In the genomic region with DNA sequence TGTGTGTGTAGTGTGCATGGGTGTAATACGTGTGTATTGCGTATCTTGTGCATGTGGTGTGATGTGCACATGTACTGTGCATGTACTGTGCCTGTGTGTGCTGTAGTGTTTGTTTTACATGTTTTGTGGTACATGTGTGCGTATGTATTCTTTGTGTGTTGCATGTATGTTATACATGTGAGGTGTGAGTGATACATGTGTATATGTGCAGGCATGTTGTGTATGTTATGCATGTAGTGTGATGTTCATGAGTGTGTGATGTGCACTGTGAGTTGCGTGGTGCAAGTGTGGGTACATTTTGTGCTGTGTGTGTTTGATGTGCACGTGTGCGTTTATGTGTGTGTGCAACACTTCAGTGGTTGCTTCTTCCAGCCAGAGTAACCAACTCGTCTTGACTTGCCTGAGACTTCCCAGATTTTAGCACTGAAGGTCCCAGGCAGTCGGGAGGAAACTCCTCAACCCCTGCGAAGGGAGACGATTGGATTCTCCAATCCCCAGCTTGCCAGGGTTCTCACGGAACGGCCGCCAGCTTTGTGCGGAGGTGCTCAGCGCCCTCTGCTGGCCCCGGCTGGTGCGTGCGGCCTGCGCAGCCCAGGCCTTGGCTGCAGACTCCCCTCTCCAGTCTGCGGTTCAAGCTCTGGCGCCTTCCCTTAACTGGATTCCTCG, we compare ENCODE assay signal across 9 cellular contexts. TPM values are rescaled to one million over a fixed set of nuclear protein-coding genes. Genes with fewer than 3 reads are reported as not detected.
A peak's percentile ranks its signal among the peaks of the same experiment; 100 is the strongest.
DNase-seq lines count a peak whose midpoint lies in the region; ATAC-seq, FAIRE-seq and TF ChIP-seq lines count a peak whose summit lies in the region.
"Had no signal": no experiment of that assay in that cellular context is flagged by ENCODE, and none has a peak within 500 bp of the region (broad histone marks: within the 10 kb centered on the region; RNA-seq: fewer than 3 reads in every experiment).

No MANE protein-coding gene starts in this region.

- H3K79me2 ChIP-seq in astrocyte (ENCODE audit: insufficient read depth, low read length), result peaks cover 4% of the 10 kb centered on the region

- peak overlapping the region; percentile 37 for H3K4me3 Mint-ChIP-seq in astrocyte (ENCODE audit: unreplicated experiment)

- CTCF ChIA-PET in RWPE1 (lab: Yijun Ruan, JAX), result interaction anchor here (0.5 to 1.5 kb wide), 17 partner anchors 9 to 366 kb away, joined by 3 to 19 read pairs (median 3); no protein-coding TSS in a partner anchor

- peaks cover 3% of the 10 kb centered on the region for H3K27me3 Mint-ChIP-seq in astrocyte (ENCODE audit: low read depth, unreplicated experiment)

- no peaks in the 10 kb centered on the region for H3K27me3 ChIP-seq in astrocyte (ENCODE audit: insufficient read depth, low read length)

- H3K9ac ChIP-seq in astrocyte (ENCODE audit: low read length), result peak overlapping the region; percentile 20

- H3K27ac ChIP-seq in RWPE1 (no peak overlapping the region), astrocyte (ENCODE audit: low read depth, low read length) (no peak overlapping the region)

- H3K36me3 Mint-ChIP-seq in astrocyte (ENCODE audit: low read depth, unreplicated experiment), result no peaks in the 10 kb centered on the region

- H3K4me2 ChIP-seq in astrocyte (ENCODE audit: low read length), result peak overlapping the region; percentile 70

- H3K27ac Mint-ChIP-seq in astrocyte (ENCODE audit: unreplicated experiment), result no peak overlapping the region

- no peaks in the 10 kb centered on the region for H4K20me1 ChIP-seq in astrocyte (ENCODE audit: insufficient read depth, low read length)

- POLR2A ChIA-PET in RWPE1 (lab: Yijun Ruan, JAX; ENCODE audit: low non-redundant PET), result no interaction called here

- H3K36me3 ChIP-seq in astrocyte (ENCODE audit: insufficient read depth, low read length), result no peaks in the 10 kb centered on the region

- peak; percentile 74 for FAIRE-seq in D721Med (lab: Jason Lieb, UNC)
- FAIRE-seq in astrocyte (lab: Jason Lieb, UNC), result no peak

- no peaks in the 10 kb centered on the region for H3K9me3 ChIP-seq in astrocyte (ENCODE audit: insufficient read depth, low read depth, low read length)

- H3K4me1 ChIP-seq in astrocyte (ENCODE audit: insufficient read depth, low read length), result peaks cover 66% of the 10 kb centered on the region

- DNase-seq in D721Med (ENCODE audit: insufficient read length, low spot score), result peak; percentile 75
- peak; percentile 77 for DNase-seq in HCEC 1CT
- DNase-seq in RWPE1 (ENCODE audit: low spot score), result peak; percentile 62
- DNase-seq in astrocyte (ENCODE audit: low read depth), result peak; percentile 80
- DNase-seq in iPS DF 19.7 (ENCODE audit: low read depth, low spot score), result peak; percentile 28
- peak; percentile 56 for DNase-seq in smooth muscle cell of the brain vasculature (ENCODE audit: low read depth, low spot score)
- no peak for DNase-seq in NOMO-1 treated with DMSO at 0.1 percent for 48 hours (lab: John Stamatoyannopoulos, UW; ENCODE audit: unreplicated experiment)

- ATAC-seq in HG02970 (IDR thresholded peaks at IDR 0.05; ENCODE audit: low FRiP score, unreplicated experiment), result no peak

- H3K4me3 ChIP-seq in astrocyte (ENCODE audit: insufficient read depth, low read depth, low read length), result peak overlapping the region; percentile 8

- H3K4me1 Mint-ChIP-seq in astrocyte (ENCODE audit: low read depth, unreplicated experiment), result peaks cover 49% of the 10 kb centered on the region

- H3K9me3 Mint-ChIP-seq in astrocyte (ENCODE audit: unreplicated experiment), result no peaks in the 10 kb centered on the region

- peak overlapping the region; percentile 12 for H2AFZ ChIP-seq in astrocyte (ENCODE audit: low read depth, low read length)

- peak; percentile 96 for TF ChIP-seq CTCF in D721Med (IDR thresholded peaks at IDR 0.05; ENCODE audit: insufficient read depth, missing control alignments)
- peak; percentile 96 for TF ChIP-seq CTCF in RWPE1 (conservative IDR thresholded peaks at IDR 0.05; ENCODE audit: low read depth)
- TF ChIP-seq CTCF in astrocyte (IDR thresholded peaks at IDR 0.05; ENCODE audit: insufficient read depth, low read depth, low read length), result peak; percentile 89

RNA-seq across cellular contexts. Expression of a gene that starts 3.6 kb away (rescaled TPM):
- 0.95 and 3.0 TPM in 2 replicates for total RNA-seq in astrocyte
- total RNA-seq: activated CD8-positive, alpha-beta memory T cell treated with anti-CD3 and anti-CD28 coated beads for 36 hours had no signal
